In genomic region chr12:1632702-1633101, GRCh38 we compare ENCODE assay signal across 1 cellular context.
TF ChIP-seq lines count a peak whose summit lies in the region.

No MANE protein-coding gene starts in this region.

TF ChIP-seq in HepG2, 621 proteins besides CTCF, POLR2A, EP300 and RAD21:
- TF ChIP-seq ATF2 (CRISPR knock-in tag; IDR thresholded peaks at IDR 0.05) (no peak), ZNF768 (CRISPR knock-in tag; IDR thresholded peaks at IDR 0.05) (peak; percentile 48; the same call in 1 of the 2 replicates)
TF ChIP-seq in HepG2: peak in this region for 1.
